In the genomic region with DNA sequence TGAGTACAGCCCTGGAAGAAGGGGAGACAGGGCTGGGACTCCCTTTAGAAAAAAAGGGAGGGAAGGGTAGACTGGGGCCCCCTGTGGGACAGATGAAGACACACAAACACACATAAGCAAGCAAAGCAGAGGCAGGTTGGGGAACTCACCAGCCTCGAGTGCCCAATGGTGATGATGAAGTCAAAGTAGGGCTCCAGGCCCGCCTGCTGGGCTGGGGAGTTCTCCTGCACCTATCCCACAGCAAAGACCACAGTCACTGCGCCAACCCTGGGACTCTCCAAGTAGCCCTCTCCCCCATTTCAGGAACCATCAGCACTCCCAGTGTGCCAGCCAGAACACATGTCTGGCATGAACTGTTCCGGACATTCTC, we compare ENCODE assay signal across 8 cellular contexts. TPM values are rescaled to one million over a fixed set of nuclear protein-coding genes. Genes with fewer than 3 reads are reported as not detected.
DNase-seq lines count a peak whose midpoint lies in the region; ATAC-seq, FAIRE-seq and TF ChIP-seq lines count a peak whose summit lies in the region.
"Had no signal": no experiment of that assay in that cellular context is flagged by ENCODE, and none has a peak within 500 bp of the region (broad histone marks: within the 10 kb centered on the region; RNA-seq: fewer than 3 reads in every experiment).

No MANE protein-coding gene starts in this region.

- ATAC-seq in natural killer cell treated with Interleukin-12 subunit alpha and Interleukin-12 subunit beta and Interleukin-15 and Interleukin-18, amount 100 ng/mL, for 72 hours: no peak
- ATAC-seq in natural killer cell: no peak
- no peak for ATAC-seq in stimulated activated naive CD8-positive, alpha-beta T cell treated with anti-CD3 and anti-CD28 coated beads, Interleukin-15, amount 100 ng/mL, for 72 hours
- no peak for ATAC-seq in HepG2

- H3K27ac ChIP-seq in HepG2 (ENCODE audit: extremely low read length, insufficient read depth, low read length): no peak overlapping the region

- POLR2A ChIA-PET in HepG2 (lab: Yijun Ruan, JAX): no interaction called here

- no peaks in the 10 kb centered on the region for H3K9me3 ChIP-seq in HepG2 (ENCODE audit: low read length)

- CTCF ChIA-PET in HepG2 (lab: Yijun Ruan, JAX; ENCODE audit: low intra/inter-chr PET ratio, low total read pairs): no interaction called here

- 63% methylated on average over 1 of the region's 4 CpGs for WGBS in HepG2 (ENCODE audit: low lambda C conversion rate)

- intact Hi-C loops in natural killer cell (cut with micrococcal nuclease): loop anchor here (10.0 kb wide), 1 partner anchor 81 kb away; no protein-coding TSS in a partner anchor
- intact Hi-C loops in HepG2 (cut with micrococcal nuclease; ENCODE audit: unreplicated experiment): no loop called here

- peaks cover 20% of the 10 kb centered on the region for H3K79me2 ChIP-seq in HepG2 (ENCODE audit: insufficient read depth, low read length)

- in situ Hi-C loops in HepG2 (cut with HindIII; ENCODE audit: extremely low pct_ligation_motif_present, low pct_unique_long_range_greater_than_20kb): no loop called here

- H3K4me1 Mint-ChIP-seq in natural killer cell treated with Interleukin-12 subunit alpha and Interleukin-12 subunit beta and Interleukin-15 and Interleukin-18, amount 100 ng/mL, for 72 hours (ENCODE audit: low read depth in 2 of 2): peaks cover 24 to 28% of the 10 kb centered on the region in 2 donors
- H3K4me1 Mint-ChIP-seq in natural killer cell: peaks cover 29 to 50% of the 10 kb centered on the region in 2 donors
- H3K4me1 Mint-ChIP-seq in chondrocyte (ENCODE audit: low read depth): peaks cover 48% of the 10 kb centered on the region
- H3K4me1 Mint-ChIP-seq in stimulated activated naive CD8-positive, alpha-beta T cell treated with anti-CD3 and anti-CD28 coated beads, Interleukin-15, amount 100 ng/mL, for 72 hours: peaks cover 62% of the 10 kb centered on the region

- H3K27ac Mint-ChIP-seq in natural killer cell treated with Interleukin-12 subunit alpha and Interleukin-12 subunit beta and Interleukin-15 and Interleukin-18, amount 100 ng/mL, for 72 hours: no peak overlapping the region
- H3K27ac Mint-ChIP-seq in natural killer cell: no peak overlapping the region
- peak overlapping the region; percentile 5 for H3K27ac Mint-ChIP-seq in chondrocyte (ENCODE audit: unreplicated experiment)
- H3K27ac Mint-ChIP-seq in stimulated activated naive CD8-positive, alpha-beta T cell treated with anti-CD3 and anti-CD28 coated beads, Interleukin-15, amount 100 ng/mL, for 72 hours: no peak overlapping the region

- TF ChIP-seq CTCF in natural killer cell (IDR thresholded peaks at IDR 0.05) (no peak), chondrocyte (IDR thresholded peaks at IDR 0.05) (peak; percentile 30), HepG2 (CRISPR knock-in tag; IDR thresholded peaks at IDR 0.05) (no peak)

- TF ChIP-seq EP300 in HepG2 (IDR thresholded peaks at IDR 0.05; ENCODE audit: low read depth in 2 of 2, low read length in 2 of 2) (no peak), HepG2 (CRISPR knock-in tag; IDR thresholded peaks at IDR 0.05; ENCODE audit: borderline replicate concordance) (no peak)

- peaks cover 31% of the 10 kb centered on the region for H3K4me1 ChIP-seq in HepG2 (ENCODE audit: insufficient read depth, low read length)

- TF ChIP-seq POLR2A in HepG2 (IDR thresholded peaks at IDR 0.05; ENCODE audit: insufficient read depth in 1 of 2, low read depth in 2 of 2, low read length in 2 of 2): no peak

- peaks cover 4 to 27% of the 10 kb centered on the region in 2 experiments for H3K36me3 ChIP-seq in HepG2 (replicated peaks in 1 of 2; ENCODE audit: control insufficient read depth in 1 of 2, insufficient read depth in 2 of 2, low read length in 2 of 2)

- FAIRE-seq in HepG2 (lab: Jason Lieb, UNC): no peak

- peak; percentile 13 for DNase-seq in natural killer cell treated with Interleukin-12 subunit alpha and Interleukin-12 subunit beta and Interleukin-15 and Interleukin-18, amount 100 ng/mL, for 72 hours (ENCODE audit: low spot score)
- DNase-seq in natural killer cell: no peak
- no peak for DNase-seq in chondrocyte (ENCODE audit: low spot score)
- no peak for DNase-seq in stimulated activated naive CD8-positive, alpha-beta T cell treated with anti-CD3 and anti-CD28 coated beads, Interleukin-15, amount 100 ng/mL, for 72 hours
- no peak for DNase-seq in HepG2 (ENCODE audit: low spot score)
- no peak for DNase-seq in NCI-H2171 treated with DMSO at 0.1 percent for 48 hours (lab: John Stamatoyannopoulos, UW)
- DNase-seq: head of caudate nucleus; NK-92 treated with Interleukin-12 subunit alpha and Interleukin-12 subunit beta, amount 100 ng/mL, for 24 hours had no signal

- BruUV-seq in HepG2 (replicated peaks; lab: Mats Ljungman, UMichigan): no TSS peak

- no peaks in the 10 kb centered on the region for H3K9me3 Mint-ChIP-seq in natural killer cell treated with Interleukin-12 subunit alpha and Interleukin-12 subunit beta and Interleukin-15 and Interleukin-18, amount 100 ng/mL, for 72 hours
- H3K9me3 Mint-ChIP-seq in natural killer cell (no peaks in the 10 kb centered on the region), chondrocyte (ENCODE audit: low read depth) (no peaks in the 10 kb centered on the region)
- H3K9me3 Mint-ChIP-seq in stimulated activated naive CD8-positive, alpha-beta T cell treated with anti-CD3 and anti-CD28 coated beads, Interleukin-15, amount 100 ng/mL, for 72 hours: no peaks in the 10 kb centered on the region

- H3K9ac ChIP-seq in HepG2 (ENCODE audit: insufficient read depth, low read depth, low read length): no peak overlapping the region

- H2AFZ ChIP-seq in HepG2 (ENCODE audit: low read length): no peak overlapping the region

- H3K27me3 ChIP-seq in HepG2 (ENCODE audit: control insufficient read depth in 1 of 2, insufficient read depth in 2 of 2, low read length in 2 of 2): no peaks in the 10 kb centered on the region; a peak in 1 of 5 replicates

- no peak for TF ChIP-seq RAD21 in HepG2 (CRISPR knock-in tag; IDR thresholded peaks at IDR 0.05)

- H3K36me3 Mint-ChIP-seq in natural killer cell treated with Interleukin-12 subunit alpha and Interleukin-12 subunit beta and Interleukin-15 and Interleukin-18, amount 100 ng/mL, for 72 hours: no peaks in the 10 kb centered on the region
- H3K36me3 Mint-ChIP-seq in natural killer cell (no peaks in the 10 kb centered on the region), chondrocyte (ENCODE audit: low read depth) (peaks cover 3% of the 10 kb centered on the region)

- H3K4me3 Mint-ChIP-seq in natural killer cell treated with Interleukin-12 subunit alpha and Interleukin-12 subunit beta and Interleukin-15 and Interleukin-18, amount 100 ng/mL, for 72 hours: no peak overlapping the region
- H3K4me3 Mint-ChIP-seq in natural killer cell (no peak overlapping the region), chondrocyte (ENCODE audit: unreplicated experiment) (no peak overlapping the region)
- no peak overlapping the region for H3K4me3 Mint-ChIP-seq in stimulated activated naive CD8-positive, alpha-beta T cell treated with anti-CD3 and anti-CD28 coated beads, Interleukin-15, amount 100 ng/mL, for 72 hours

- H3K4me2 ChIP-seq in HepG2 (ENCODE audit: low read depth, low read length): no peak overlapping the region

- H4K20me1 ChIP-seq in HepG2 (ENCODE audit: insufficient read depth, low read length): no peaks in the 10 kb centered on the region

- no peak overlapping the region for H3K4me3 ChIP-seq in HepG2 (replicated peaks in 1 of 3; ENCODE audit: insufficient read depth in 1 of 3, low read depth in 2 of 3, low read length in 3 of 3)

- peaks cover 11 to 12% of the 10 kb centered on the region in 2 donors for H3K27me3 Mint-ChIP-seq in natural killer cell treated with Interleukin-12 subunit alpha and Interleukin-12 subunit beta and Interleukin-15 and Interleukin-18, amount 100 ng/mL, for 72 hours
- peaks cover 12 to 21% of the 10 kb centered on the region in 2 donors for H3K27me3 Mint-ChIP-seq in natural killer cell (ENCODE audit: low read depth in 2 of 2)
- H3K27me3 Mint-ChIP-seq in chondrocyte (ENCODE audit: low read depth): no peaks in the 10 kb centered on the region
- peaks cover 7% of the 10 kb centered on the region for H3K27me3 Mint-ChIP-seq in stimulated activated naive CD8-positive, alpha-beta T cell treated with anti-CD3 and anti-CD28 coated beads, Interleukin-15, amount 100 ng/mL, for 72 hours

RNA-seq across cellular contexts. Expression of a gene that starts 4.1 kb away (rescaled TPM):
- total RNA-seq in natural killer cell treated with Interleukin-12 subunit alpha and Interleukin-12 subunit beta and Interleukin-15 and Interleukin-18, amount 100 ng/mL, for 72 hours: 10 to 100 TPM; 12.9 to 16.6 TPM
- total RNA-seq in natural killer cell (10 to 100 TPM; 20.2 to 21.3 (median 20.8) TPM), chondrocyte (52.8 to 60.9 TPM (median 54.2 TPM) in 3 replicates), HepG2 (2016; rRNA removed; fragmentation: Illumina TruSeq; extraction: Trizol) (27.0 and 36.4 TPM in 2 replicates)
- 6.2 and 6.3 TPM in 2 replicates for total RNA-seq in HepG2 (2016; cell fraction: cytosol; rRNA removed; fragmentation: Illumina TruSeq; extraction: Trizol; ENCODE audit: low read depth)
- total RNA-seq in HepG2 (2016; cell fraction: insoluble cytoplasmic fraction; rRNA removed; fragmentation: Illumina TruSeq; extraction: Trizol): 24.7 and 34.0 TPM in 2 replicates
- 11.1 and 12.7 TPM in 2 replicates for total RNA-seq in HepG2 (2016; cell fraction: membrane; rRNA removed; fragmentation: Illumina TruSeq; extraction: Trizol)
- total RNA-seq in HepG2 (2016; cell fraction: nucleus; rRNA removed; fragmentation: Illumina TruSeq; extraction: Trizol): 42.3 and 46.1 TPM in 2 replicates
- 39.8 and 41.6 TPM in 2 replicates for polyA plus RNA-seq in HepG2 (2011; rRNA removed)
- polyA plus RNA-seq in HepG2 (2011; cell fraction: cytosol; rRNA removed): 22.2 and 27.9 TPM in 2 replicates
- 99.2 and 109 TPM in 2 replicates for polyA plus RNA-seq in HepG2 (2011; cell fraction: nucleus; rRNA removed)
- 14.9 and 22.9 TPM in 2 replicates for polyA plus RNA-seq in HepG2 (2012)
- polyA plus RNA-seq in HepG2 (2016; cell fraction: cytosol; fragmentation: Illumina TruSeq; extraction: Trizol; ENCODE audit: low read depth): 2.9 and 3.2 TPM in 2 replicates
- 28.7 and 29.9 TPM in 2 replicates for polyA plus RNA-seq in HepG2 (2016; cell fraction: insoluble cytoplasmic fraction; fragmentation: Illumina TruSeq; extraction: Trizol; ENCODE audit: low read depth)
- 7.1 and 7.7 TPM in 2 replicates for polyA plus RNA-seq in HepG2 (2016; cell fraction: membrane; fragmentation: Illumina TruSeq; extraction: Trizol; ENCODE audit: low read depth)
- polyA plus RNA-seq in HepG2 (2016; cell fraction: nucleus; fragmentation: Illumina TruSeq; extraction: Trizol; ENCODE audit: insufficient read depth, low read depth): 59.7 and 73.8 TPM in 2 replicates
- 59.3 and 84.8 TPM in 2 replicates for polyA minus RNA-seq in HepG2 (2011; rRNA and poly(A)+ RNA removed; ENCODE audit: low replicate concordance)
- polyA minus RNA-seq in HepG2 (2011; cell fraction: cytosol; rRNA and poly(A)+ RNA removed): 13.8 and 14.9 TPM in 2 replicates
- 46.4 and 49.4 TPM in 2 replicates for polyA minus RNA-seq in HepG2 (2011; cell fraction: nucleus; rRNA and poly(A)+ RNA removed)

RNA-seq across cellular contexts. Expression of a gene that starts 4.2 kb away (rescaled TPM):
- total RNA-seq in natural killer cell treated with Interleukin-12 subunit alpha and Interleukin-12 subunit beta and Interleukin-15 and Interleukin-18, amount 100 ng/mL, for 72 hours: 1 to 10 TPM in 1 of 2 donors, under 1 TPM in 1; 0.12 to 1.8 TPM
- total RNA-seq in natural killer cell (1 to 10 TPM; 2.1 to 3.9 (median 2.4) TPM), chondrocyte (4.5 to 8.1 TPM (median 6.2 TPM) in 3 replicates), HepG2 (2016; rRNA removed; fragmentation: Illumina TruSeq; extraction: Trizol) (0.31 and 0.39 TPM in 2 replicates)
- 0.88 TPM in 1 of 2 replicates, not detected in the other for total RNA-seq in HepG2 (2016; cell fraction: cytosol; rRNA removed; fragmentation: Illumina TruSeq; extraction: Trizol; ENCODE audit: low read depth)
- total RNA-seq in HepG2 (2016; cell fraction: insoluble cytoplasmic fraction; rRNA removed; fragmentation: Illumina TruSeq; extraction: Trizol): 0.26 and 0.36 TPM in 2 replicates
- total RNA-seq in HepG2 (2016; cell fraction: membrane; rRNA removed; fragmentation: Illumina TruSeq; extraction: Trizol): 0.07 and 0.22 TPM in 2 replicates
- total RNA-seq in HepG2 (2016; cell fraction: nucleus; rRNA removed; fragmentation: Illumina TruSeq; extraction: Trizol): 0.50 and 2.4 TPM in 2 replicates
- 1.5 and 1.6 TPM in 2 replicates for polyA plus RNA-seq in HepG2 (2011; rRNA removed)
- polyA plus RNA-seq in HepG2 (2011; cell fraction: cytosol; rRNA removed): 0.27 and 0.48 TPM in 2 replicates
- 4.9 and 6.3 TPM in 2 replicates for polyA plus RNA-seq in HepG2 (2011; cell fraction: nucleus; rRNA removed)
- polyA plus RNA-seq in HepG2 (2012): 0.63 and 0.74 TPM in 2 replicates
- 0.08 and 0.12 TPM in 2 replicates for polyA plus RNA-seq in HepG2 (2016; cell fraction: cytosol; fragmentation: Illumina TruSeq; extraction: Trizol; ENCODE audit: low read depth)
- polyA plus RNA-seq in HepG2 (2016; cell fraction: insoluble cytoplasmic fraction; fragmentation: Illumina TruSeq; extraction: Trizol; ENCODE audit: low read depth): 0.25 and 0.41 TPM in 2 replicates
- polyA plus RNA-seq in HepG2 (2016; cell fraction: membrane; fragmentation: Illumina TruSeq; extraction: Trizol; ENCODE audit: low read depth): 0.14 and 0.63 TPM in 2 replicates
- polyA plus RNA-seq in HepG2 (2016; cell fraction: nucleus; fragmentation: Illumina TruSeq; extraction: Trizol; ENCODE audit: insufficient read depth, low read depth): 2.2 TPM in 2 replicates
- 1.4 and 2.3 TPM in 2 replicates for polyA minus RNA-seq in HepG2 (2011; rRNA and poly(A)+ RNA removed; ENCODE audit: low replicate concordance)
- polyA minus RNA-seq in HepG2 (2011; cell fraction: cytosol; rRNA and poly(A)+ RNA removed): 0.53 TPM in 1 of 2 replicates, not detected in the other
- polyA minus RNA-seq in HepG2 (2011; cell fraction: nucleus; rRNA and poly(A)+ RNA removed): 3.1 and 5.3 TPM in 2 replicates

RNA-seq across cellular contexts. Expression of a gene that starts 50.1 kb away (rescaled TPM):
- 10 to 100 TPM; 10.8 to 18.4 TPM for total RNA-seq in natural killer cell treated with Interleukin-12 subunit alpha and Interleukin-12 subunit beta and Interleukin-15 and Interleukin-18, amount 100 ng/mL, for 72 hours
- total RNA-seq in natural killer cell (100 to 1,000 TPM; 208 to 300 (median 253) TPM), chondrocyte (15.2 to 22.3 TPM (median 21.2 TPM) in 3 replicates), HepG2 (2016; rRNA removed; fragmentation: Illumina TruSeq; extraction: Trizol) (9.3 and 10.8 TPM in 2 replicates)
- 1.5 and 2.3 TPM in 2 replicates for total RNA-seq in HepG2 (2016; cell fraction: cytosol; rRNA removed; fragmentation: Illumina TruSeq; extraction: Trizol; ENCODE audit: low read depth)
- total RNA-seq in HepG2 (2016; cell fraction: insoluble cytoplasmic fraction; rRNA removed; fragmentation: Illumina TruSeq; extraction: Trizol): 7.4 and 10.8 TPM in 2 replicates
- total RNA-seq in HepG2 (2016; cell fraction: membrane; rRNA removed; fragmentation: Illumina TruSeq; extraction: Trizol): 6.2 TPM in 2 replicates
- total RNA-seq in HepG2 (2016; cell fraction: nucleus; rRNA removed; fragmentation: Illumina TruSeq; extraction: Trizol): 8.4 and 9.2 TPM in 2 replicates
- polyA plus RNA-seq in HepG2 (2011; rRNA removed): 11.3 and 13.1 TPM in 2 replicates
- polyA plus RNA-seq in HepG2 (2011; cell fraction: cytosol; rRNA removed): 10.2 and 11.5 TPM in 2 replicates
- 16.5 and 19.1 TPM in 2 replicates for polyA plus RNA-seq in HepG2 (2011; cell fraction: nucleus; rRNA removed)
- 7.1 and 11.4 TPM in 2 replicates for polyA plus RNA-seq in HepG2 (2012)
- polyA plus RNA-seq in HepG2 (2016; cell fraction: cytosol; fragmentation: Illumina TruSeq; extraction: Trizol; ENCODE audit: low read depth): 0.62 and 0.80 TPM in 2 replicates
- 5.7 and 6.6 TPM in 2 replicates for polyA plus RNA-seq in HepG2 (2016; cell fraction: insoluble cytoplasmic fraction; fragmentation: Illumina TruSeq; extraction: Trizol; ENCODE audit: low read depth)
- polyA plus RNA-seq in HepG2 (2016; cell fraction: membrane; fragmentation: Illumina TruSeq; extraction: Trizol; ENCODE audit: low read depth): 2.0 and 2.4 TPM in 2 replicates
- 11.8 and 12.9 TPM in 2 replicates for polyA plus RNA-seq in HepG2 (2016; cell fraction: nucleus; fragmentation: Illumina TruSeq; extraction: Trizol; ENCODE audit: insufficient read depth, low read depth)
- polyA minus RNA-seq in HepG2 (2011; rRNA and poly(A)+ RNA removed; ENCODE audit: low replicate concordance): 16.7 and 44.8 TPM in 2 replicates
- 13.3 and 14.3 TPM in 2 replicates for polyA minus RNA-seq in HepG2 (2011; cell fraction: cytosol; rRNA and poly(A)+ RNA removed)
- polyA minus RNA-seq in HepG2 (2011; cell fraction: nucleus; rRNA and poly(A)+ RNA removed): 18.9 and 21.8 TPM in 2 replicates

RNA-seq across cellular contexts. Expression of a gene that starts 51.5 kb away (rescaled TPM):
- total RNA-seq in natural killer cell treated with Interleukin-12 subunit alpha and Interleukin-12 subunit beta and Interleukin-15 and Interleukin-18, amount 100 ng/mL, for 72 hours: 10 to 100 TPM; 26.9 to 31.8 TPM
- total RNA-seq in natural killer cell (100 to 1,000 TPM in 1 of 3 donors, 10 to 100 TPM in 2; 89.1 to 101 (median 91.5) TPM), chondrocyte (23.2 to 35.6 TPM (median 31.8 TPM) in 3 replicates), HepG2 (2016; rRNA removed; fragmentation: Illumina TruSeq; extraction: Trizol) (29.2 and 67.6 TPM in 2 replicates)
- 3.7 and 4.5 TPM in 2 replicates for total RNA-seq in HepG2 (2016; cell fraction: cytosol; rRNA removed; fragmentation: Illumina TruSeq; extraction: Trizol; ENCODE audit: low read depth)
- total RNA-seq in HepG2 (2016; cell fraction: insoluble cytoplasmic fraction; rRNA removed; fragmentation: Illumina TruSeq; extraction: Trizol): 28.4 and 64.0 TPM in 2 replicates
- total RNA-seq in HepG2 (2016; cell fraction: membrane; rRNA removed; fragmentation: Illumina TruSeq; extraction: Trizol): 11.9 and 14.2 TPM in 2 replicates
- 27.2 and 39.9 TPM in 2 replicates for total RNA-seq in HepG2 (2016; cell fraction: nucleus; rRNA removed; fragmentation: Illumina TruSeq; extraction: Trizol)
- 25.9 and 31.2 TPM in 2 replicates for polyA plus RNA-seq in HepG2 (2011; rRNA removed)
- polyA plus RNA-seq in HepG2 (2011; cell fraction: cytosol; rRNA removed): 11.0 and 18.5 TPM in 2 replicates
- polyA plus RNA-seq in HepG2 (2011; cell fraction: nucleus; rRNA removed): 24.5 and 25.2 TPM in 2 replicates
- 30.0 and 35.6 TPM in 2 replicates for polyA plus RNA-seq in HepG2 (2012)
- 2.0 and 2.2 TPM in 2 replicates for polyA plus RNA-seq in HepG2 (2016; cell fraction: cytosol; fragmentation: Illumina TruSeq; extraction: Trizol; ENCODE audit: low read depth)
- polyA plus RNA-seq in HepG2 (2016; cell fraction: insoluble cytoplasmic fraction; fragmentation: Illumina TruSeq; extraction: Trizol; ENCODE audit: low read depth): 40.6 and 41.7 TPM in 2 replicates
- polyA plus RNA-seq in HepG2 (2016; cell fraction: membrane; fragmentation: Illumina TruSeq; extraction: Trizol; ENCODE audit: low read depth): 5.0 and 5.6 TPM in 2 replicates
- 24.5 and 26.5 TPM in 2 replicates for polyA plus RNA-seq in HepG2 (2016; cell fraction: nucleus; fragmentation: Illumina TruSeq; extraction: Trizol; ENCODE audit: insufficient read depth, low read depth)
- polyA minus RNA-seq in HepG2 (2011; rRNA and poly(A)+ RNA removed; ENCODE audit: low replicate concordance): 15.1 and 21.0 TPM in 2 replicates
- 20.9 and 35.2 TPM in 2 replicates for polyA minus RNA-seq in HepG2 (2011; cell fraction: cytosol; rRNA and poly(A)+ RNA removed)
- 67.5 and 78.9 TPM in 2 replicates for polyA minus RNA-seq in HepG2 (2011; cell fraction: nucleus; rRNA and poly(A)+ RNA removed)

RNA-seq across cellular contexts. Expression of a gene that starts 51.6 kb away (rescaled TPM):
- under 1 TPM; 0.05 to 0.14 TPM for total RNA-seq in natural killer cell treated with Interleukin-12 subunit alpha and Interleukin-12 subunit beta and Interleukin-15 and Interleukin-18, amount 100 ng/mL, for 72 hours
- total RNA-seq in natural killer cell: under 1 TPM in 2 of 3 donors, not detected in 1; 0.07 to 0.08 TPM
- total RNA-seq in chondrocyte: 0.07 TPM in 1 of 3 replicates, not detected in the others
- 0.02 TPM in 1 of 2 replicates, not detected in the other for total RNA-seq in HepG2 (2016; rRNA removed; fragmentation: Illumina TruSeq; extraction: Trizol)
- total RNA-seq in HepG2 (2016; cell fraction: cytosol; rRNA removed; fragmentation: Illumina TruSeq; extraction: Trizol; ENCODE audit: low read depth): under 0.01 and 0.10 TPM in 2 replicates
- total RNA-seq in HepG2 (2016; cell fraction: insoluble cytoplasmic fraction; rRNA removed; fragmentation: Illumina TruSeq; extraction: Trizol): 0.02 TPM in 1 of 2 replicates, not detected in the other
- 0.03 and 0.07 TPM in 2 replicates for total RNA-seq in HepG2 (2016; cell fraction: membrane; rRNA removed; fragmentation: Illumina TruSeq; extraction: Trizol)
- 0.06 TPM in 2 replicates for total RNA-seq in HepG2 (2016; cell fraction: nucleus; rRNA removed; fragmentation: Illumina TruSeq; extraction: Trizol)
- 0.11 and 0.13 TPM in 2 replicates for polyA plus RNA-seq in HepG2 (2011; rRNA removed)
- 0.01 and 0.04 TPM in 2 replicates for polyA plus RNA-seq in HepG2 (2011; cell fraction: cytosol; rRNA removed)
- polyA plus RNA-seq in HepG2 (2011; cell fraction: nucleus; rRNA removed): 0.39 and 0.42 TPM in 2 replicates
- 0.13 and 0.23 TPM in 2 replicates for polyA plus RNA-seq in HepG2 (2012)
- not detected in 2 replicates for polyA plus RNA-seq in HepG2 (2016; cell fraction: cytosol; fragmentation: Illumina TruSeq; extraction: Trizol; ENCODE audit: low read depth)
- polyA plus RNA-seq in HepG2 (2016; cell fraction: insoluble cytoplasmic fraction; fragmentation: Illumina TruSeq; extraction: Trizol; ENCODE audit: low read depth): not detected in 2 replicates
- polyA plus RNA-seq in HepG2 (2016; cell fraction: membrane; fragmentation: Illumina TruSeq; extraction: Trizol; ENCODE audit: low read depth): not detected in 2 replicates
- 0.09 TPM in 1 of 2 replicates, not detected in the other for polyA plus RNA-seq in HepG2 (2016; cell fraction: nucleus; fragmentation: Illumina TruSeq; extraction: Trizol; ENCODE audit: insufficient read depth, low read depth)
- polyA minus RNA-seq in HepG2 (2011; rRNA and poly(A)+ RNA removed; ENCODE audit: low replicate concordance): 0.02 and 0.08 TPM in 2 replicates
- polyA minus RNA-seq in HepG2 (2011; cell fraction: cytosol; rRNA and poly(A)+ RNA removed): not detected in 2 replicates
- polyA minus RNA-seq in HepG2 (2011; cell fraction: nucleus; rRNA and poly(A)+ RNA removed): 0.39 and 0.87 TPM in 2 replicates
